ENCODE assay signal across 1 cellular context in the genomic region with DNA sequence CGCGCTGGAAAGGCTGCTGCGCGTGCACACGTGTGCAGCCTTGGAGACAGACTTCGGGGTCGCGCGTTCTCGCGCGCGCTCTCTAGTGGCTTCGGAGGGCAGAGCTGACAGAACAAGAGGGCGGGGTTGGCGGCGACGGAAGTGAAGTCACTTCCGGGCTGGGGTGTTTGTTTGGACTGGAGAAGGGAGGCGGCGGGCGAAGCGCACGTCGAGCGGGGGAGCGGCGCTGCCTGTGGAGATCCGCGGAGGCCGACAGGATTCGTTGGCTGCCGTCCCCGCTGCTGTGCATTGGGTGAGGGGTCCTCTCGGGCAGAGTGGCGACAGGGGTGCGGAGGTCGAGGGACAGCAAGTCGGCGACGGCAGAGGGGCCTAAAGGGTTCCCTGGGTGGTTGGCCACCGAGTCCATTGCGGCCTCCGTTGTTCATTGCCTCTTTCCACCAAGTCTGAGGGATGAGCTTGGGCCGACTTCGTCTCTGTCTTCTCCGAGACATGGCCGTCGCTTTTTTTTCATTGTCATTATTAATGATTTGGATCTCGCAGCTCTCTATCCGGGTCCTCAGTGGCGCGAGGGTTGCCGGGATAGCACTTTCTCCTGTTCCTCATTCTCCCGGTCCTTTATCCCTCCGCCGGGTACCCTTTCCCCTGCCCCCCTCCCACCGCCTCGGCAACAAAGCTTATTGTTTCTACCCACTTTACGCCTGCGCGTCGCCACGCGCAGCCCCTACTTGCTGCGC.
A peak's percentile ranks its signal among the peaks of the same experiment; 100 is the strongest.
TF ChIP-seq lines count a peak whose summit lies in the region.

A gene with protein sequence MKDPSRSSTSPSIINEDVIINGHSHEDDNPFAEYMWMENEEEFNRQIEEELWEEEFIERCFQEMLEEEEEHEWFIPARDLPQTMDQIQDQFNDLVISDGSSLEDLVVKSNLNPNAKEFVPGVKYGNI (plus strand): TSS at position 166 of the 734 bp plus-strand sequence. CDS start 21,931 bp downstream, outside the sequence.

TF ChIP-seq in HepG2, 621 proteins besides CTCF, POLR2A, EP300 and RAD21 (continued from another document and continues in another):
- TF ChIP-seq, protein P1, sequence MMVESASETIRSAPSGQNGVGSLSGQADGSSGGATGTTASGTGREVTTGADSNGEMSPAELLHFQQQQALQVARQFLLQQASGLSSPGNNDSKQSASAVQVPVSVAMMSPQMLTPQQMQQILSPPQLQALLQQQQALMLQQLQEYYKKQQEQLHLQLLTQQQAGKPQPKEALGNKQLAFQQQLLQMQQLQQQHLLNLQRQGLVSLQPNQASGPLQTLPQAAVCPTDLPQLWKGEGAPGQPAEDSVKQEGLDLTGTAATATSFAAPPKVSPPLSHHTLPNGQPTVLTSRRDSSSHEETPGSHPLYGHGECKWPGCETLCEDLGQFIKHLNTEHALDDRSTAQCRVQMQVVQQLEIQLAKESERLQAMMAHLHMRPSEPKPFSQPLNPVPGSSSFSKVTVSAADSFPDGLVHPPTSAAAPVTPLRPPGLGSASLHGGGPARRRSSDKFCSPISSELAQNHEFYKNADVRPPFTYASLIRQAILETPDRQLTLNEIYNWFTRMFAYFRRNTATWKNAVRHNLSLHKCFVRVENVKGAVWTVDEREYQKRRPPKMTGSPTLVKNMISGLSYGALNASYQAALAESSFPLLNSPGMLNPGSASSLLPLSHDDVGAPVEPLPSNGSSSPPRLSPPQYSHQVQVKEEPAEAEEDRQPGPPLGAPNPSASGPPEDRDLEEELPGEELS (CRISPR knock-in tag; IDR thresholded peaks at IDR 0.05) = peak; percentile 47; the same call in 1 of the 2 replicates
- TF ChIP-seq ZNF615 (CRISPR knock-in tag; IDR thresholded peaks at IDR 0.05; ENCODE audit: borderline replicate concordance) (no peak; the same call in 1 of the 2 replicates), NFATC3 (CRISPR knock-in tag; IDR thresholded peaks at IDR 0.05) (no peak), U2AF2 (IDR thresholded peaks at IDR 0.05; ENCODE audit: low read depth, low read length) (0 out of 2 replicates have a peak, but pooled peaks have one; percentile 38), ZSCAN29 (CRISPR knock-in tag; conservative IDR thresholded peaks at IDR 0.05) (peak; percentile 52; the same call in 1 of the 2 replicates), ZNF354B (CRISPR knock-in tag; IDR thresholded peaks at IDR 0.05) (no peak), ADNP (CRISPR knock-in tag; IDR thresholded peaks at IDR 0.05) (no peak), SAFB2 (CRISPR knock-in tag; IDR thresholded peaks at IDR 0.05; ENCODE audit: borderline replicate concordance, low read depth) (no peak), RBM39 (IDR thresholded peaks at IDR 0.05; ENCODE audit: low read depth, low read length, poor library complexity, severe bottlenecking) (peak; percentile 64), ZFP41 (CRISPR knock-in tag; IDR thresholded peaks at IDR 0.05; ENCODE audit: borderline replicate concordance) (no peak), ZNF546 (CRISPR knock-in tag; conservative IDR thresholded peaks at IDR 0.05) (peak; percentile 63; the same call in 1 of the 2 replicates), CENPT (CRISPR knock-in tag; IDR thresholded peaks at IDR 0.05; ENCODE audit: low read depth) (no peak), EHMT2 (IDR thresholded peaks at IDR 0.05; ENCODE audit: borderline replicate concordance, low read depth, low read length) (no peak), ZNF460 (CRISPR knock-in tag; IDR thresholded peaks at IDR 0.05; ENCODE audit: borderline replicate concordance) (no peak; the same call in 1 of the 2 replicates), IRF2 (CRISPR knock-in tag; IDR thresholded peaks at IDR 0.05) (peak; percentile 80), ZNF263 (CRISPR knock-in tag; IDR thresholded peaks at IDR 0.05) (no peak), XRCC5 (optimal IDR thresholded peaks at IDR 0.05; ENCODE audit: low read length) (peak; percentile 90), ATRX (CRISPR knock-in tag; IDR thresholded peaks at IDR 0.05; ENCODE audit: borderline replicate concordance) (no peak), ZNF34 (CRISPR knock-in tag; IDR thresholded peaks at IDR 0.05; ENCODE audit: borderline replicate concordance) (peak; percentile 30; the same call in 1 of the 2 replicates), ZBTB21 (CRISPR knock-in tag; IDR thresholded peaks at IDR 0.05) (0 out of 2 replicates have a peak, but pooled peaks have one; percentile 12), ZNF256 (CRISPR knock-in tag; conservative IDR thresholded peaks at IDR 0.05) (0 out of 2 replicates have a peak, but pooled peaks have one; percentile 27), ZNF644 (CRISPR knock-in tag; IDR thresholded peaks at IDR 0.05; ENCODE audit: low read depth) (no peak), ZNF44 (CRISPR knock-in tag; IDR thresholded peaks at IDR 0.05) (peak; percentile 84; the same call in 1 of the 2 replicates), NRL (CRISPR knock-in tag; IDR thresholded peaks at IDR 0.05; ENCODE audit: borderline replicate concordance) (peak; percentile 62; the same call in 1 of the 2 replicates), MYC (CRISPR knock-in tag; IDR thresholded peaks at IDR 0.05; ENCODE audit: borderline replicate concordance) (peak; percentile 89), ZSCAN9 (CRISPR knock-in tag; IDR thresholded peaks at IDR 0.05; ENCODE audit: borderline replicate concordance) (peak; percentile 67; the same call in 1 of the 2 replicates), NCOR1 (IDR thresholded peaks at IDR 0.05; ENCODE audit: borderline replicate concordance, low read length) (no peak; the same call in 1 of the 2 replicates), ELF3 (CRISPR knock-in tag; IDR thresholded peaks at IDR 0.05) (peak; percentile 47; the same call in 1 of the 2 replicates), ZNF773 (CRISPR knock-in tag; IDR thresholded peaks at IDR 0.05; ENCODE audit: borderline replicate concordance) (peak; percentile 65; the same call in 1 of the 2 replicates)
- TF ChIP-seq, protein P2, sequence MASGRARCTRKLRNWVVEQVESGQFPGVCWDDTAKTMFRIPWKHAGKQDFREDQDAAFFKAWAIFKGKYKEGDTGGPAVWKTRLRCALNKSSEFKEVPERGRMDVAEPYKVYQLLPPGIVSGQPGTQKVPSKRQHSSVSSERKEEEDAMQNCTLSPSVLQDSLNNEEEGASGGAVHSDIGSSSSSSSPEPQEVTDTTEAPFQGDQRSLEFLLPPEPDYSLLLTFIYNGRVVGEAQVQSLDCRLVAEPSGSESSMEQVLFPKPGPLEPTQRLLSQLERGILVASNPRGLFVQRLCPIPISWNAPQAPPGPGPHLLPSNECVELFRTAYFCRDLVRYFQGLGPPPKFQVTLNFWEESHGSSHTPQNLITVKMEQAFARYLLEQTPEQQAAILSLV (CRISPR knock-in tag; IDR thresholded peaks at IDR 0.05; ENCODE audit: borderline replicate concordance) = peak; percentile 79; the same call in 1 of the 2 replicates
- TF ChIP-seq, protein P3, sequence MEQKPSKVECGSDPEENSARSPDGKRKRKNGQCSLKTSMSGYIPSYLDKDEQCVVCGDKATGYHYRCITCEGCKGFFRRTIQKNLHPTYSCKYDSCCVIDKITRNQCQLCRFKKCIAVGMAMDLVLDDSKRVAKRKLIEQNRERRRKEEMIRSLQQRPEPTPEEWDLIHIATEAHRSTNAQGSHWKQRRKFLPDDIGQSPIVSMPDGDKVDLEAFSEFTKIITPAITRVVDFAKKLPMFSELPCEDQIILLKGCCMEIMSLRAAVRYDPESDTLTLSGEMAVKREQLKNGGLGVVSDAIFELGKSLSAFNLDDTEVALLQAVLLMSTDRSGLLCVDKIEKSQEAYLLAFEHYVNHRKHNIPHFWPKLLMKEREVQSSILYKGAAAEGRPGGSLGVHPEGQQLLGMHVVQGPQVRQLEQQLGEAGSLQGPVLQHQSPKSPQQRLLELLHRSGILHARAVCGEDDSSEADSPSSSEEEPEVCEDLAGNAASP (CRISPR knock-in tag; IDR thresholded peaks at IDR 0.05; ENCODE audit: borderline replicate concordance) = no peak
- TF ChIP-seq, protein P4, sequence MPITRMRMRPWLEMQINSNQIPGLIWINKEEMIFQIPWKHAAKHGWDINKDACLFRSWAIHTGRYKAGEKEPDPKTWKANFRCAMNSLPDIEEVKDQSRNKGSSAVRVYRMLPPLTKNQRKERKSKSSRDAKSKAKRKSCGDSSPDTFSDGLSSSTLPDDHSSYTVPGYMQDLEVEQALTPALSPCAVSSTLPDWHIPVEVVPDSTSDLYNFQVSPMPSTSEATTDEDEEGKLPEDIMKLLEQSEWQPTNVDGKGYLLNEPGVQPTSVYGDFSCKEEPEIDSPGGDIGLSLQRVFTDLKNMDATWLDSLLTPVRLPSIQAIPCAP (CRISPR knock-in tag; IDR thresholded peaks at IDR 0.05; ENCODE audit: low read depth) = no peak
- TF ChIP-seq, protein P5, sequence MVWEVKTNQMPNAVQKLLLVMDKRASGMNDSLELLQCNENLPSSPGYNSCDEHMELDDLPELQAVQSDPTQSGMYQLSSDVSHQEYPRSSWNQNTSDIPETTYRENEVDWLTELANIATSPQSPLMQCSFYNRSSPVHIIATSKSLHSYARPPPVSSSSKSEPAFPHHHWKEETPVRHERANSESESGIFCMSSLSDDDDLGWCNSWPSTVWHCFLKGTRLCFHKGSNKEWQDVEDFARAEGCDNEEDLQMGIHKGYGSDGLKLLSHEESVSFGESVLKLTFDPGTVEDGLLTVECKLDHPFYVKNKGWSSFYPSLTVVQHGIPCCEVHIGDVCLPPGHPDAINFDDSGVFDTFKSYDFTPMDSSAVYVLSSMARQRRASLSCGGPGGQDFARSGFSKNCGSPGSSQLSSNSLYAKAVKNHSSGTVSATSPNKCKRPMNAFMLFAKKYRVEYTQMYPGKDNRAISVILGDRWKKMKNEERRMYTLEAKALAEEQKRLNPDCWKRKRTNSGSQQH (CRISPR knock-in tag; IDR thresholded peaks at IDR 0.05; ENCODE audit: low read depth) = peak; percentile 69
- TF ChIP-seq, protein P6, sequence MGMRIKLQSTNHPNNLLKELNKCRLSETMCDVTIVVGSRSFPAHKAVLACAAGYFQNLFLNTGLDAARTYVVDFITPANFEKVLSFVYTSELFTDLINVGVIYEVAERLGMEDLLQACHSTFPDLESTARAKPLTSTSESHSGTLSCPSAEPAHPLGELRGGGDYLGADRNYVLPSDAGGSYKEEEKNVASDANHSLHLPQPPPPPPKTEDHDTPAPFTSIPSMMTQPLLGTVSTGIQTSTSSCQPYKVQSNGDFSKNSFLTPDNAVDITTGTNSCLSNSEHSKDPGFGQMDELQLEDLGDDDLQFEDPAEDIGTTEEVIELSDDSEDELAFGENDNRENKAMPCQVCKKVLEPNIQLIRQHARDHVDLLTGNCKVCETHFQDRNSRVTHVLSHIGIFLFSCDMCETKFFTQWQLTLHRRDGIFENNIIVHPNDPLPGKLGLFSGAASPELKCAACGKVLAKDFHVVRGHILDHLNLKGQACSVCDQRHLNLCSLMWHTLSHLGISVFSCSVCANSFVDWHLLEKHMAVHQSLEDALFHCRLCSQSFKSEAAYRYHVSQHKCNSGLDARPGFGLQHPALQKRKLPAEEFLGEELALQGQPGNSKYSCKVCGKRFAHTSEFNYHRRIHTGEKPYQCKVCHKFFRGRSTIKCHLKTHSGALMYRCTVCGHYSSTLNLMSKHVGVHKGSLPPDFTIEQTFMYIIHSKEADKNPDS (CRISPR knock-in tag; IDR thresholded peaks at IDR 0.05) = no peak
- TF ChIP-seq, protein P7, sequence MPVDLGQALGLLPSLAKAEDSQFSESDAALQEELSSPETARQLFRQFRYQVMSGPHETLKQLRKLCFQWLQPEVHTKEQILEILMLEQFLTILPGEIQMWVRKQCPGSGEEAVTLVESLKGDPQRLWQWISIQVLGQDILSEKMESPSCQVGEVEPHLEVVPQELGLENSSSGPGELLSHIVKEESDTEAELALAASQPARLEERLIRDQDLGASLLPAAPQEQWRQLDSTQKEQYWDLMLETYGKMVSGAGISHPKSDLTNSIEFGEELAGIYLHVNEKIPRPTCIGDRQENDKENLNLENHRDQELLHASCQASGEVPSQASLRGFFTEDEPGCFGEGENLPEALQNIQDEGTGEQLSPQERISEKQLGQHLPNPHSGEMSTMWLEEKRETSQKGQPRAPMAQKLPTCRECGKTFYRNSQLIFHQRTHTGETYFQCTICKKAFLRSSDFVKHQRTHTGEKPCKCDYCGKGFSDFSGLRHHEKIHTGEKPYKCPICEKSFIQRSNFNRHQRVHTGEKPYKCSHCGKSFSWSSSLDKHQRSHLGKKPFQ (CRISPR knock-in tag; IDR thresholded peaks at IDR 0.05; ENCODE audit: insufficient replicate concordance) = no peak
- TF ChIP-seq, protein P8, sequence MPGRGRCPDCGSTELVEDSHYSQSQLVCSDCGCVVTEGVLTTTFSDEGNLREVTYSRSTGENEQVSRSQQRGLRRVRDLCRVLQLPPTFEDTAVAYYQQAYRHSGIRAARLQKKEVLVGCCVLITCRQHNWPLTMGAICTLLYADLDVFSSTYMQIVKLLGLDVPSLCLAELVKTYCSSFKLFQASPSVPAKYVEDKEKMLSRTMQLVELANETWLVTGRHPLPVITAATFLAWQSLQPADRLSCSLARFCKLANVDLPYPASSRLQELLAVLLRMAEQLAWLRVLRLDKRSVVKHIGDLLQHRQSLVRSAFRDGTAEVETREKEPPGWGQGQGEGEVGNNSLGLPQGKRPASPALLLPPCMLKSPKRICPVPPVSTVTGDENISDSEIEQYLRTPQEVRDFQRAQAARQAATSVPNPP (CRISPR knock-in tag; IDR thresholded peaks at IDR 0.05) = no peak
- TF ChIP-seq, protein P9, sequence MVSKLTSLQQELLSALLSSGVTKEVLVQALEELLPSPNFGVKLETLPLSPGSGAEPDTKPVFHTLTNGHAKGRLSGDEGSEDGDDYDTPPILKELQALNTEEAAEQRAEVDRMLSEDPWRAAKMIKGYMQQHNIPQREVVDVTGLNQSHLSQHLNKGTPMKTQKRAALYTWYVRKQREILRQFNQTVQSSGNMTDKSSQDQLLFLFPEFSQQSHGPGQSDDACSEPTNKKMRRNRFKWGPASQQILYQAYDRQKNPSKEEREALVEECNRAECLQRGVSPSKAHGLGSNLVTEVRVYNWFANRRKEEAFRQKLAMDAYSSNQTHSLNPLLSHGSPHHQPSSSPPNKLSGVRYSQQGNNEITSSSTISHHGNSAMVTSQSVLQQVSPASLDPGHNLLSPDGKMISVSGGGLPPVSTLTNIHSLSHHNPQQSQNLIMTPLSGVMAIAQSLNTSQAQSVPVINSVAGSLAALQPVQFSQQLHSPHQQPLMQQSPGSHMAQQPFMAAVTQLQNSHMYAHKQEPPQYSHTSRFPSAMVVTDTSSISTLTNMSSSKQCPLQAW (CRISPR knock-in tag; IDR thresholded peaks at IDR 0.05) = peak; percentile 96
